In the genomic region with DNA sequence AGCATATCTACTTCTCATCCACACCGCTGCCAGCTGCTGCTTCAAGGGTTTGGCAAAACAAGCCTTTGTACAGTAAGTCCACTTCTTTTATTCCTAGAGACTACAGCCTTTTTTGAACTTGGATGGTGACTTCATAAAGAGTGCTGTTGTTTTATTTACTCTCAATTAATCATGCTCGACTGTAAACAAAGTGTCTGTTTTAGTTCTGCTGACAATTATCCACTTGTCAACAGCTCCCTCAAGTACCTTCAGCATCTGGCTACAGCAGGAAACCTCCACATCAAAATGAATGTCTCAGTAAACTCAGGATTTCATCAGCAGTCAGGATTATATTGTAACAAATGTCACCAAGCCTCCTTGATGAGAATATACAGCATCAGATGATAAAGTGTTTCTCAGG, we compare ENCODE assay signal across 26 cellular contexts. TPM values are rescaled to one million over a fixed set of nuclear protein-coding genes. Genes with fewer than 3 reads are reported as not detected.
DNase-seq lines count a peak whose midpoint lies in the region; ATAC-seq and TF ChIP-seq lines count a peak whose summit lies in the region.
"Had no signal": no experiment of that assay in that cellular context is flagged by ENCODE, and none has a peak within 500 bp of the region (broad histone marks: within the 10 kb centered on the region; RNA-seq: fewer than 3 reads in every experiment).

No MANE protein-coding gene starts in this region.

- intact Hi-C loops in activated CD8-positive, alpha-beta T cell treated with anti-CD3 and anti-CD28 coated beads for 36 hours (cut with micrococcal nuclease): no loop called here

- ATAC-seq in activated CD8-positive, alpha-beta T cell treated with anti-CD3 and anti-CD28 coated beads for 36 hours: no peak
- ATAC-seq: heart left ventricle; left colon; SK-N-SH treated with all-trans-retinoic acid at 6 μM for 48 hours; stimulated activated naive CD8-positive, alpha-beta T cell treated with anti-CD3 and anti-CD28 coated beads, Interleukin-15, amount 100 ng/mL, for 72 hours had no signal

- no peak overlapping the region for H3T11ph ChIP-seq in H9 (ENCODE audit: low read length)

- no peak overlapping the region for H2AFZ ChIP-seq in H9 (ENCODE audit: low read length)

- no peaks in the 10 kb centered on the region for H3K9me3 ChIP-seq in H9 (ENCODE audit: control insufficient read depth, low read depth, low read length)
- H3K9me3 ChIP-seq: heart left ventricle, spleen, tibial artery had no signal

- H2AK5ac ChIP-seq in H9 (ENCODE audit: insufficient read length, low read length): no peak overlapping the region

- no peak overlapping the region for H3K14ac ChIP-seq in H9 (ENCODE audit: insufficient read depth, low read length)

- H3K79me1 ChIP-seq in H9 (ENCODE audit: insufficient read depth, low read depth, low read length, poor library complexity, severe bottlenecking): no peaks in the 10 kb centered on the region

- H3K56ac ChIP-seq in H9 (ENCODE audit: insufficient read length, low read depth, low read length): no peak overlapping the region

- H4K8ac ChIP-seq in H9 (replicated peaks; ENCODE audit: insufficient read length, low read depth, low read length): no peak overlapping the region

- H3K27me3 Mint-ChIP-seq in activated CD8-positive, alpha-beta T cell treated with anti-CD3 and anti-CD28 coated beads for 36 hours: peaks cover 55% of the 10 kb centered on the region
- peaks cover 38% of the 10 kb centered on the region for H3K27me3 Mint-ChIP-seq in H9 (ENCODE audit: low read depth)

- no peak overlapping the region for H2BK5ac ChIP-seq in H9 (ENCODE audit: insufficient read length, low read length)

- peaks cover 31% of the 10 kb centered on the region for H3K23me2 ChIP-seq in H9 (ENCODE audit: insufficient read length, low read depth, low read length, poor library complexity, severe bottlenecking)

- no peak overlapping the region for H3K4me3 Mint-ChIP-seq in activated CD8-positive, alpha-beta T cell treated with anti-CD3 and anti-CD28 coated beads for 36 hours
- H3K4me3 Mint-ChIP-seq in H9: no peak overlapping the region
- H3K4me3 Mint-ChIP-seq: activated naive CD8-positive, alpha-beta T cell treated with anti-CD3 and anti-CD28 coated beads for 36 hours; central memory CD8-positive, alpha-beta T cell; stimulated activated naive CD8-positive, alpha-beta T cell treated with anti-CD3 and anti-CD28 coated beads, Interleukin-15, amount 100 ng/mL, for 72 hours had no signal

- no peak overlapping the region for H2BK120ac ChIP-seq in H9 (ENCODE audit: low read depth, low read length, poor library complexity, severe bottlenecking)

- H3K36me3 Mint-ChIP-seq in activated CD8-positive, alpha-beta T cell treated with anti-CD3 and anti-CD28 coated beads for 36 hours (ENCODE audit: low read depth): no peaks in the 10 kb centered on the region
- no peaks in the 10 kb centered on the region for H3K36me3 Mint-ChIP-seq in H9 (ENCODE audit: insufficient read depth in 1 of 3, low read depth in 3 of 3)
- H3K36me3 Mint-ChIP-seq: activated naive CD8-positive, alpha-beta T cell treated with anti-CD3 and anti-CD28 coated beads for 36 hours had no signal

- no peak overlapping the region for H2BK20ac ChIP-seq in H9 (ENCODE audit: low read depth, low read length, poor library complexity, severe bottlenecking)

- no peak overlapping the region for H4K91ac ChIP-seq in H9 (ENCODE audit: insufficient read length, low read depth, low read length)

- no peak for TF ChIP-seq CTCF in activated CD8-positive, alpha-beta T cell treated with anti-CD3 and anti-CD28 coated beads for 36 hours (IDR thresholded peaks at IDR 0.05)
- TF ChIP-seq CTCF in H9 (conservative IDR thresholded peaks at IDR 0.05): no peak

- CTCF ChIA-PET in activated CD8-positive, alpha-beta T cell treated with anti-CD3 and anti-CD28 coated beads for 36 hours (lab: Charles Lee): interaction anchor here (1.6 to 2.0 kb wide), 2 partner anchors 16 to 74 kb away, joined by 4 to 5 read pairs; no protein-coding TSS in a partner anchor

- H4K20me1 ChIP-seq in H9 (ENCODE audit: control insufficient read depth, insufficient read depth, insufficient read length): no peaks in the 10 kb centered on the region

- H3K18ac ChIP-seq in H9 (ENCODE audit: insufficient read length, low read depth, low read length): no peak overlapping the region

- H2BK12ac ChIP-seq in H9 (ENCODE audit: insufficient read length, low read depth, low read length): no peak overlapping the region

- POLR2A ChIA-PET in activated CD8-positive, alpha-beta T cell treated with anti-CD3 and anti-CD28 coated beads for 36 hours (lab: Charles Lee): no interaction called here

- no peaks in the 10 kb centered on the region for H3K4me1 ChIP-seq in H9 (ENCODE audit: insufficient read depth, low read length)

- H3K9ac ChIP-seq in H9 (ENCODE audit: extremely low read depth, insufficient read length, low read length): no peak overlapping the region

- no peaks in the 10 kb centered on the region for H3K9me3 Mint-ChIP-seq in activated CD8-positive, alpha-beta T cell treated with anti-CD3 and anti-CD28 coated beads for 36 hours
- H3K9me3 Mint-ChIP-seq in H9: no peaks in the 10 kb centered on the region
- H3K9me3 Mint-ChIP-seq: activated T-helper 2 cell treated with anti-CD3 and anti-CD28 coated beads, Interferon-gamma antibody, Interleukin-2, Interleukin-4, amounts not matched to agents 10 μg/mL and 5 μg/mL and 100 μg/mL, durations not matched to agents 14 hours and 24 hours and 36 hours; central memory CD8-positive, alpha-beta T cell had no signal

- DNase-seq in NCI-H446 treated with DMSO at 0.1 percent for 48 hours (lab: John Stamatoyannopoulos, UW): peak; percentile 10
- no peak for DNase-seq in NCI-H446 (lab: John Stamatoyannopoulos, UW)
- DNase-seq in NCI-H187 treated with DMSO at 0.1 percent for 48 hours (lab: John Stamatoyannopoulos, UW): peak; percentile 63
- peak; percentile 77 for DNase-seq in NCI-H69 (lab: John Stamatoyannopoulos, UW)
- DNase-seq in hypothalamus (lab: John Stamatoyannopoulos, UW): no peak
- DNase-seq in activated CD8-positive, alpha-beta T cell treated with anti-CD3 and anti-CD28 coated beads for 36 hours: no peak
- DNase-seq in H9: no peak
- DNase-seq in NCI-H2227 treated with DMSO at 0.1 percent for 48 hours (lab: John Stamatoyannopoulos, UW): no peak
- DNase-seq: activated CD8-positive, alpha-beta memory T cell treated with anti-CD3 and anti-CD28 coated beads, Interleukin-2, amount 50 U/mL, for 48 hours; activated naive CD8-positive, alpha-beta T cell treated with anti-CD3 and anti-CD28 coated beads for 36 hours; dorsolateral prefrontal cortex; GOT3; heart left ventricle; left colon; mesendoderm; retina; spleen; stimulated activated CD4-positive, alpha-beta T cell treated with anti-CD3 and anti-CD28 coated beads, Interleukin-4, amount 100 ng/mL, for 24 hours; stimulated activated naive CD8-positive, alpha-beta T cell treated with anti-CD3 and anti-CD28 coated beads, Interleukin-15, amount 100 ng/mL, for 72 hours; tibial artery had no signal

- WGBS in H9 (ENCODE audit: extremely low coverage, insufficient read length, low lambda C conversion rate): no CpG with 5 or more reads among the region's 2 CpGs

- no peak overlapping the region for H2BK15ac ChIP-seq in H9 (ENCODE audit: low read depth, low read length)

- H3K27me3 ChIP-seq in H9 (ENCODE audit: insufficient read depth, low read length): no peaks in the 10 kb centered on the region; the same call in 1 of the 2 replicates

- H3K4me1 Mint-ChIP-seq in activated CD8-positive, alpha-beta T cell treated with anti-CD3 and anti-CD28 coated beads for 36 hours (ENCODE audit: low read depth): peaks cover 27% of the 10 kb centered on the region
- peaks cover 49% of the 10 kb centered on the region in 2 experiments for H3K4me1 Mint-ChIP-seq in H9

- no peak overlapping the region for H3K23ac ChIP-seq in H9 (ENCODE audit: insufficient read length, low read depth, low read length)

- H4K5ac ChIP-seq in H9 (ENCODE audit: insufficient read length, low read depth, low read length): no peak overlapping the region

- no peak overlapping the region for H3K27ac ChIP-seq in H9 (ENCODE audit: insufficient read length, low read depth, low read length)
- H3K27ac ChIP-seq: dorsolateral prefrontal cortex, heart left ventricle, spleen, tibial artery had no signal

- H3K27ac Mint-ChIP-seq in activated CD8-positive, alpha-beta T cell treated with anti-CD3 and anti-CD28 coated beads for 36 hours: no peak overlapping the region
- H3K27ac Mint-ChIP-seq in H9: no peak overlapping the region
- H3K27ac Mint-ChIP-seq: activated naive CD8-positive, alpha-beta T cell treated with anti-CD3 and anti-CD28 coated beads for 36 hours; activated T-helper 2 cell treated with anti-CD3 and anti-CD28 coated beads, Interferon-gamma antibody, Interleukin-2, Interleukin-4, amounts not matched to agents 10 μg/mL and 5 μg/mL and 100 μg/mL, durations not matched to agents 14 hours and 24 hours and 36 hours had no signal

- no peak overlapping the region for H3K4ac ChIP-seq in H9 (ENCODE audit: low read depth, low read length)

- H3K4me2 ChIP-seq in H9 (ENCODE audit: insufficient read depth, insufficient read length, low read length): no peak overlapping the region

- no peaks in the 10 kb centered on the region for H3K79me2 ChIP-seq in H9 (ENCODE audit: insufficient read depth, low read length)

RNA-seq across cellular contexts. Expression of gene FOXB1, which starts 12.2 kb away (rescaled TPM):
- total RNA-seq in activated CD8-positive, alpha-beta T cell treated with anti-CD3 and anti-CD28 coated beads for 36 hours: under 1 TPM; 0.13 to 0.36 TPM
- 3.5 and 3.7 TPM in 2 replicates for total RNA-seq in H9 (2021)
- total RNA-seq: A172, dorsolateral prefrontal cortex, heart left ventricle, left colon, omental fat pad, RPMI7951 had no signal

Comparison
In these comparisons a context has a peak if more than half of its experiments do, and no peak if none do; other contexts are left out.
1. DNase-seq: peak in NCI-H446 treated with DMSO at 0.1 percent for 48 hours (single experiment), NCI-H187 treated with DMSO at 0.1 percent for 48 hours (single experiment) and NCI-H69 (single experiment); none in NCI-H446 (0 of 2), hypothalamus (0 of 51), activated CD8-positive, alpha-beta T cell treated with anti-CD3 and anti-CD28 coated beads for 36 hours (single experiment), H9 (single experiment) and NCI-H2227 treated with DMSO at 0.1 percent for 48 hours (single experiment).